23 cellular contexts compared by ENCODE assay signal in the genomic region with DNA sequence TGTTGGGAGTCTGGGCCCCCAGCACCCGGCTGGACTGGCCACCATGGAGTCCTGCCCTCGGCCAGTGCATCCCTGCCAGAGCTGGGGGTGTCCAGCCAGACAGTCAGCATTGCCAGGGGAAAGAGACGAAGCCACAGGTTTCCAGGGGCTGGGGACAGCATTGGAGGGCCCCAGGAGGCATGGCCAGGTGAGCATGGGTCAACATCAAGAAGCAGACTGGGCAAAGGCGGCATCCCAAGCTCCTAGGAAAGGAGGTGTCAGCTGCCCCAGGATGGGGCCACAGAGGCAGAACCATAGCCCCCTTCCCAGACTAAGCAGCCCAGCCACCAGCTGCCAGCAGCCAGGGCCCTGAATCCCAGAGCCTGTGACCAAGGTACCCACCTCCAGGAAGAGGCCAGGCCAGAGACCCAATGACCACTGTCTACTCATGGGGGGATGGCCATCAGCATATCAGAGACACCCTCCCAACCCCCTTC. TPM values are rescaled to one million over a fixed set of nuclear protein-coding genes. Genes with fewer than 3 reads are reported as not detected.
"Had no signal": no experiment of that assay in that cellular context is flagged by ENCODE, and none has a peak within 500 bp of the region (broad histone marks: within the 10 kb centered on the region; RNA-seq: fewer than 3 reads in every experiment).

No MANE protein-coding gene starts in this region.

- H3K4me1 ChIP-seq: psoas muscle had no signal

- H3K36me3 ChIP-seq: cardiac muscle cell, thyroid gland, vagina had no signal

- H3K27ac Mint-ChIP-seq: activated CD4-positive, alpha-beta T cell treated with anti-CD3 and anti-CD28 coated beads, Interleukin-2, amount 10 ng/mL, durations not matched to agents 24 days and 14 days; activated CD8-positive, alpha-beta T cell treated with anti-CD3 and anti-CD28 coated beads, Interleukin-2, amount 10 ng/mL, durations not matched to agents 7 days and 5 days; activated naive CD4-positive, alpha-beta T cell treated with anti-CD3 and anti-CD28 coated beads, Interleukin-2, amount 50 U/mL, for 24 hours; nephron progenitor cell; stimulated activated naive B cell treated with anti-CD40 and anti-IgM and Interleukin-4, amounts not matched to agents 10 μg/mL and 1 μg/mL and 100 μg/mL, for 72 hours had no signal

- H3K9me3 ChIP-seq: psoas muscle, SK-N-SH, thyroid gland, vagina had no signal

- H3K4me3 ChIP-seq: cardiac muscle cell, psoas muscle, thyroid gland, vagina had no signal

- DNase-seq: activated CD4-positive, alpha-beta T cell treated with anti-CD3 and anti-CD28 coated beads, Interleukin-2, amount 10 ng/mL, durations not matched to agents 24 days and 14 days; activated CD4-positive, CD25-positive, alpha-beta regulatory T cell; activated CD8-positive, alpha-beta memory T cell treated with anti-CD3 and anti-CD28 coated beads, Interleukin-2, amount 50 U/mL, for 4 hours; activated CD8-positive, alpha-beta T cell treated with anti-CD3 and anti-CD28 coated beads, Interleukin-2, amount 10 ng/mL, durations not matched to agents 7 days and 5 days; activated gamma-delta T cell; foreskin fibroblast; left colon; midbrain; nephron progenitor cell; SK-N-SH; stimulated activated CD4-positive, alpha-beta T cell treated with anti-CD3 and anti-CD28 coated beads, Interleukin-4, amount 100 ng/mL, for 4 hours; stimulated activated naive B cell treated with anti-CD40 and anti-IgM and Interleukin-4, amounts not matched to agents 10 μg/mL and 1 μg/mL and 100 μg/mL, for 72 hours; thyroid gland had no signal

- H3K4me3 Mint-ChIP-seq: activated CD4-positive, alpha-beta T cell treated with anti-CD3 and anti-CD28 coated beads, Interleukin-2, amount 10 ng/mL, durations not matched to agents 24 days and 14 days; activated CD8-positive, alpha-beta T cell treated with anti-CD3 and anti-CD28 coated beads, Interleukin-2, amount 10 ng/mL, durations not matched to agents 7 days and 5 days; activated naive CD4-positive, alpha-beta T cell treated with anti-CD3 and anti-CD28 coated beads, Interleukin-2, amount 50 U/mL, for 24 hours; nephron progenitor cell; stimulated activated naive B cell treated with anti-CD40 and anti-IgM and Interleukin-4, amounts not matched to agents 10 μg/mL and 1 μg/mL and 100 μg/mL, for 72 hours had no signal

- H3K4me1 Mint-ChIP-seq: activated CD4-positive, alpha-beta T cell treated with anti-CD3 and anti-CD28 coated beads, Interleukin-2, amount 10 ng/mL, durations not matched to agents 24 days and 14 days; activated naive CD4-positive, alpha-beta T cell treated with anti-CD3 and anti-CD28 coated beads, Interleukin-2, amount 50 U/mL, for 24 hours; nephron progenitor cell had no signal

- H3K27ac ChIP-seq: cardiac muscle cell, epithelial cell of prostate, psoas muscle, thyroid gland, vagina had no signal

- ATAC-seq: activated CD8-positive, alpha-beta T cell treated with anti-CD3 and anti-CD28 coated beads, Interleukin-2, amount 10 ng/mL, durations not matched to agents 7 days and 5 days; left colon; psoas muscle; stimulated activated naive B cell treated with anti-CD40 and anti-IgM and Interleukin-4, amounts not matched to agents 10 μg/mL and 1 μg/mL and 100 μg/mL, for 72 hours had no signal

- H3K27me3 ChIP-seq: thyroid gland, vagina had no signal

- H3K36me3 Mint-ChIP-seq: activated naive CD4-positive, alpha-beta T cell treated with anti-CD3 and anti-CD28 coated beads, Interleukin-2, amount 50 U/mL, for 24 hours; stimulated activated naive B cell treated with anti-CD40 and anti-IgM and Interleukin-4, amounts not matched to agents 10 μg/mL and 1 μg/mL and 100 μg/mL, for 72 hours had no signal

- H3K9me3 Mint-ChIP-seq: activated CD4-positive, alpha-beta T cell treated with anti-CD3 and anti-CD28 coated beads, Interleukin-2, amount 10 ng/mL, durations not matched to agents 24 days and 14 days; activated naive CD4-positive, alpha-beta T cell treated with anti-CD3 and anti-CD28 coated beads, Interleukin-2, amount 50 U/mL, for 24 hours; stimulated activated naive B cell treated with anti-CD40 and anti-IgM and Interleukin-4, amounts not matched to agents 10 μg/mL and 1 μg/mL and 100 μg/mL, for 72 hours had no signal

RNA-seq across cellular contexts. Expression of a gene that starts 32.2 kb away (rescaled TPM):
- total RNA-seq: activated CD4-positive, alpha-beta T cell treated with anti-CD3 and anti-CD28 coated beads, Interleukin-2, amount 10 ng/mL, durations not matched to agents 24 days and 14 days; activated CD8-positive, alpha-beta T cell treated with anti-CD3 and anti-CD28 coated beads, Interleukin-2, amount 10 ng/mL, durations not matched to agents 7 days and 5 days; cardiac muscle cell; dermis microvascular lymphatic vessel endothelial cell; glomerular endothelial cell; lung microvascular endothelial cell; myocyte; omental fat pad; psoas muscle; thyroid gland; vagina had no signal
